9 cellular contexts compared by ENCODE assay signal in the genomic region with DNA sequence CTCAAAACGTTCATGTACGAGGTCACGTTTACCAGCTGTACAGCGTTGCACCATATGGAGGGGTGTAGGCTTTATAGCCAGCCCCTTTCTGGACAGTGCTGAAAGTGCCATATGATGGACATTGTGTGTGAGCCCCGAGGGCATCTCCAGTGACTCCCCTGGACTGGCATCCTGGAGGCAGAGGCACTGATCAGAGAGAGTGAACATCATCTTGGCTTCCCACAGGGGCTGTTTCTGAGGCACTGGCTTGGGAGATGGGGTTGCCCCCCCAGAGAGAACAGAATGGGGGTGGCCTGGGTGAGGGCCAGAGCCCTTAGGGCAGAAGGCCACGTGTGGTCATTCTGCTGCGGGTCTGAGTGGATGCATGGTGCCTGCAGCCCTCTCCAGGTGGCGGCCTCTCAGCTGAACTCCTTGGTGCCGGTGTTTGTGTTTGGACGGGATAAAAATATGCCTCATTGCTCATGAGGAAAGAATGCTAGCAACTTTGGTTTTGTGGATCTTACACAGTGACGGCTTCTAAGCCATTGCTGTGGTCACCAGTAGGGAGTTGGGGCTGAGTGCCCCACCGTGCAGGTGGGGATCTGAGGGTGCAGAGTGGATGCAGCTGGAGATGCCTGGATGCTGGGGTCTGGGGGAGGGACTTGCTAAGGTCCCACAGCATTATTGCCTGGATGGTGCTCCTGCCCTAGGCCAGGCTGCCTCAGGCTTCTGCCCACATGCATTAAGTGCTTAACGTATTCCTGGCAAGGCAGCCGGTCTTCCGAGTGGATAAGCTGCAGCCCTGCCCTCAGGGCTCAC. TPM values are rescaled to one million over a fixed set of nuclear protein-coding genes. Genes with fewer than 3 reads are reported as not detected.
DNase-seq lines count a peak whose midpoint lies in the region; ATAC-seq and TF ChIP-seq lines count a peak whose summit lies in the region.
"Had no signal": no experiment of that assay in that cellular context is flagged by ENCODE, and none has a peak within 500 bp of the region (broad histone marks: within the 10 kb centered on the region; RNA-seq: fewer than 3 reads in every experiment).

No MANE protein-coding gene starts in this region.

- POLR2A ChIA-PET in activated CD8-positive, alpha-beta T cell treated with anti-CD3 and anti-CD28 coated beads for 36 hours (lab: Charles Lee), result no interaction called here

- no peak overlapping the region for H3K4me3 ChIP-seq in kidney epithelial cell (ENCODE audit: low read depth, low read length)
- H3K4me3 ChIP-seq in transverse colon, result no peak overlapping the region

- no peaks in the 10 kb centered on the region for H3K9me3 Mint-ChIP-seq in brain
- no peaks in the 10 kb centered on the region for H3K9me3 Mint-ChIP-seq in activated CD8-positive, alpha-beta T cell treated with anti-CD3 and anti-CD28 coated beads for 36 hours

- H3K36me3 ChIP-seq in kidney epithelial cell (ENCODE audit: control insufficient read depth, insufficient read depth, low read length) (no peaks in the 10 kb centered on the region), transverse colon (no peaks in the 10 kb centered on the region)

- peak overlapping the region; percentile 19 to 86 (median 67) for H3K27ac Mint-ChIP-seq in brain
- H3K27ac Mint-ChIP-seq in activated CD8-positive, alpha-beta T cell treated with anti-CD3 and anti-CD28 coated beads for 36 hours, result no peak overlapping the region

- intact Hi-C loops in transverse colon (cut with DNase I; ENCODE audit: low total_unique reads), result no loop called here
- intact Hi-C loops in activated CD8-positive, alpha-beta T cell treated with anti-CD3 and anti-CD28 coated beads for 36 hours (cut with micrococcal nuclease), result no loop called here

- ATAC-seq in activated CD8-positive, alpha-beta T cell treated with anti-CD3 and anti-CD28 coated beads for 36 hours, result no peak
- ATAC-seq in GM19395 (IDR thresholded peaks at IDR 0.05; ENCODE audit: unreplicated experiment), result no peak

- DNase-seq in HPDE6-E6E7 (ENCODE audit: extremely low spot score) (peak; percentile 34), kidney epithelial cell (ENCODE audit: low read depth) (peak; percentile 70), transverse colon (no peak), cerebellar cortex (ENCODE audit: low spot score) (no peak)
- no peak for DNase-seq in activated CD8-positive, alpha-beta T cell treated with anti-CD3 and anti-CD28 coated beads for 36 hours
- DNase-seq: midbrain; stimulated activated CD8-positive, alpha-beta memory T cell treated with anti-CD3 and anti-CD28 coated beads, Interleukin-4, amount 100 ng/mL, for 48 hours had no signal

- in situ Hi-C loops in transverse colon (cut with MboI; ENCODE audit: low pct_ligation_motif_present in 1 of 4, low pct_unique_long_range_greater_than_20kb in 1 of 4, low sequenced_read_pairs in 3 of 4), result loop anchor here in 1 of 4 donors (25.0 kb wide), 1 partner anchor 289 kb away; no protein-coding TSS in a partner anchor

- TF ChIP-seq CTCF in brain (conservative IDR thresholded peaks at IDR 0.05), result no peak
- TF ChIP-seq CTCF in kidney epithelial cell (IDR thresholded peaks at IDR 0.05; ENCODE audit: insufficient read depth, low read length, poor library complexity, severe bottlenecking), result peak; percentile 26
- TF ChIP-seq CTCF in transverse colon (IDR thresholded peaks at IDR 0.05), result no peak
- no peak for TF ChIP-seq CTCF in activated CD8-positive, alpha-beta T cell treated with anti-CD3 and anti-CD28 coated beads for 36 hours (IDR thresholded peaks at IDR 0.05)

- peaks cover 49 to 70% (median 52%) of the 10 kb centered on the region in 4 donors for H3K4me1 ChIP-seq in transverse colon

- H3K9me3 ChIP-seq in transverse colon, result no peaks in the 10 kb centered on the region

- WGBS in transverse colon (ENCODE audit: low coverage in 1 of 2), 2 donors, result 54 to 56% methylated on average over 3 to 14 of the region's 15 CpGs

- peaks cover 74% of the 10 kb centered on the region for H3K4me1 Mint-ChIP-seq in brain
- H3K4me1 Mint-ChIP-seq in activated CD8-positive, alpha-beta T cell treated with anti-CD3 and anti-CD28 coated beads for 36 hours (ENCODE audit: low read depth), result peaks cover 16% of the 10 kb centered on the region

- H3K27me3 ChIP-seq in kidney epithelial cell (ENCODE audit: control insufficient read depth, insufficient read depth, low read length), result no peaks in the 10 kb centered on the region
- H3K27me3 ChIP-seq in transverse colon, result no peaks in the 10 kb centered on the region

- no peaks in the 10 kb centered on the region for H3K36me3 Mint-ChIP-seq in brain
- H3K36me3 Mint-ChIP-seq in activated CD8-positive, alpha-beta T cell treated with anti-CD3 and anti-CD28 coated beads for 36 hours (ENCODE audit: low read depth), result no peaks in the 10 kb centered on the region

- H3K27ac ChIP-seq in transverse colon, result peak overlapping the region; percentile 81 to 94 (median 92)

- peaks cover 3% of the 10 kb centered on the region for H3K27me3 Mint-ChIP-seq in brain
- H3K27me3 Mint-ChIP-seq in activated CD8-positive, alpha-beta T cell treated with anti-CD3 and anti-CD28 coated beads for 36 hours, result peaks cover 4% of the 10 kb centered on the region

- TF ChIP-seq POLR2A in transverse colon (IDR thresholded peaks at IDR 0.05), result no peak

- no peak for TF ChIP-seq EP300 in transverse colon (IDR thresholded peaks at IDR 0.05; ENCODE audit: low read depth)

- H3K4me3 Mint-ChIP-seq in brain, result peak overlapping the region; percentile 11 to 69 (median 48)
- no peak overlapping the region for H3K4me3 Mint-ChIP-seq in activated CD8-positive, alpha-beta T cell treated with anti-CD3 and anti-CD28 coated beads for 36 hours

- CTCF ChIA-PET in activated CD8-positive, alpha-beta T cell treated with anti-CD3 and anti-CD28 coated beads for 36 hours (lab: Charles Lee), result interaction anchor here (1.5 to 1.9 kb wide), 2 partner anchors 23 to 54 kb away, joined by 4 to 10 read pairs; no protein-coding TSS in a partner anchor

RNA-seq across cellular contexts. Expression of a gene that starts 3.4 kb away (rescaled TPM):
- 39.2 TPM for polyA plus RNA-seq in brain (ENCODE audit: insufficient read depth, low read depth, low replicate concordance)
- total RNA-seq in kidney epithelial cell, result 26.0 and 37.2 TPM in 2 replicates
- total RNA-seq in transverse colon, result 10 to 100 TPM; 11.5 to 23.5 (median 20.8) TPM
- total RNA-seq in activated CD8-positive, alpha-beta T cell treated with anti-CD3 and anti-CD28 coated beads for 36 hours, result 1 to 10 TPM; 1.8 to 2.8 TPM

Comparison
In these comparisons a context has a peak if more than half of its experiments do, and no peak if none do; other contexts are left out.
1. DNase-seq: peak in HPDE6-E6E7 (single experiment) and kidney epithelial cell (single experiment); none in transverse colon (single experiment), activated CD8-positive, alpha-beta T cell treated with anti-CD3 and anti-CD28 coated beads for 36 hours (single experiment) and cerebellar cortex (single experiment).